ENCODE assay signal across 10 cellular contexts in genomic region chr15:51341366-51342248, GRCh38. TPM values are rescaled to one million over a fixed set of nuclear protein-coding genes. Genes with fewer than 3 reads are reported as not detected.
A peak's percentile ranks its signal among the peaks of the same experiment; 100 is the strongest.
DNase-seq lines count a peak whose midpoint lies in the region; ATAC-seq, FAIRE-seq and TF ChIP-seq lines count a peak whose summit lies in the region.
"Had no signal": no experiment of that assay in that cellular context is flagged by ENCODE, and none has a peak within 500 bp of the region (broad histone marks: within the 10 kb centered on the region; RNA-seq: fewer than 3 reads in every experiment).

TSS of gene GLDN (plus strand) at chr15:51341655. CDS start at chr15:51341685, 30 bp downstream.

- no peak for TF ChIP-seq EP300 in HepG2 (IDR thresholded peaks at IDR 0.05; ENCODE audit: low read depth in 2 of 2, low read length in 2 of 2)
- no peak for TF ChIP-seq EP300 in HepG2 (CRISPR knock-in tag; IDR thresholded peaks at IDR 0.05; ENCODE audit: borderline replicate concordance)

- TF ChIP-seq CTCF in HepG2 (CRISPR knock-in tag; IDR thresholded peaks at IDR 0.05), result no peak

- peak within 1 kb of the TSS; percentile 54 for H3K4me2 ChIP-seq in HepG2 (ENCODE audit: low read depth, low read length)
- H3K4me2 ChIP-seq: BLaER1 treated with 17β-estradiol and CSF1 and Interleukin-3, amounts not matched to agents 10 nM and 100 nM had no signal

- 56% methylated on average over 27 of the region's 76 CpGs for WGBS in HepG2 (ENCODE audit: low lambda C conversion rate)

- FAIRE-seq in HepG2 (lab: Jason Lieb, UNC), result no peak

- H4K20me1 ChIP-seq in HepG2 (ENCODE audit: insufficient read depth, low read length), result no peaks in the 10 kb centered on the region
- H4K20me1 ChIP-seq: BLaER1 treated with 17β-estradiol and CSF1 and Interleukin-3, amounts not matched to agents 10 nM and 100 nM had no signal

- peaks cover 5 to 38% of the 10 kb centered on the region in 2 experiments; a peak in 3 of 5 replicates for H3K27me3 ChIP-seq in HepG2 (ENCODE audit: control insufficient read depth in 1 of 2, insufficient read depth in 2 of 2, low read length in 2 of 2)
- H3K27me3 ChIP-seq: BLaER1 treated with 17β-estradiol and CSF1 and Interleukin-3, amounts not matched to agents 10 nM and 100 nM had no signal

- ATAC-seq in HepG2 (peak; percentile 81), GM21367 (IDR thresholded peaks at IDR 0.05; ENCODE audit: unreplicated experiment) (no peak)

- DNase-seq in NCI-H2029 (lab: John Stamatoyannopoulos, UW) (peak; percentile 2), NCI-H2029 treated with DMSO at 0.1 percent for 48 hours (lab: John Stamatoyannopoulos, UW) (no peak), HepG2 (ENCODE audit: low spot score) (no peak), superior temporal gyrus (ENCODE audit: extremely low spot score) (peak; percentile 89), NCI-H128 (lab: John Stamatoyannopoulos, UW; ENCODE audit: unreplicated experiment) (no peak)
- no peak for DNase-seq in activated naive CD4-positive, alpha-beta T cell treated with anti-CD3 and anti-CD28 coated beads, Interleukin-2, amount 50 U/mL, for 16 hours

- peak within 1 kb of the TSS in 2 of 3 experiments; percentile 20 to 55; a peak in 2 of 6 replicates for H3K4me3 ChIP-seq in HepG2 (replicated peaks in 1 of 3; ENCODE audit: insufficient read depth in 1 of 3, low read depth in 2 of 3, low read length in 3 of 3)
- H3K4me3 ChIP-seq: BLaER1 treated with 17β-estradiol and CSF1 and Interleukin-3, amounts not matched to agents 10 nM and 100 nM had no signal

- H3K27ac ChIP-seq in cingulate gyrus (ENCODE audit: low read depth, low read length) (peak within 1 kb of the TSS; percentile 73), HepG2 (ENCODE audit: extremely low read length, insufficient read depth, low read length) (no peak within 1 kb of the TSS)
- H3K27ac ChIP-seq: BLaER1 treated with 17β-estradiol and CSF1 and Interleukin-3, amounts not matched to agents 10 nM and 100 nM had no signal

- no peak within 1 kb of the TSS for H2AFZ ChIP-seq in HepG2 (ENCODE audit: low read length)

- no peaks in the 10 kb centered on the region for H3K9me3 ChIP-seq in HepG2 (ENCODE audit: low read length)

- TF ChIP-seq RAD21 in HepG2 (CRISPR knock-in tag; IDR thresholded peaks at IDR 0.05), result no peak

- TF ChIP-seq POLR2A in HepG2 (IDR thresholded peaks at IDR 0.05; ENCODE audit: insufficient read depth in 1 of 2, low read depth in 2 of 2, low read length in 2 of 2), result no peak

- CTCF ChIA-PET in HepG2 (lab: Yijun Ruan, JAX; ENCODE audit: low intra/inter-chr PET ratio, low total read pairs), result no interaction called here

- in situ Hi-C loops in HepG2 (cut with HindIII; ENCODE audit: extremely low pct_ligation_motif_present, low pct_unique_long_range_greater_than_20kb), result no loop called here

- no peaks in the 10 kb centered on the region for H3K36me3 ChIP-seq in HepG2 (replicated peaks in 1 of 2; ENCODE audit: control insufficient read depth in 1 of 2, insufficient read depth in 2 of 2, low read length in 2 of 2)
- H3K36me3 ChIP-seq: BLaER1 treated with 17β-estradiol and CSF1 and Interleukin-3, amounts not matched to agents 10 nM and 100 nM had no signal

- POLR2A ChIA-PET in HepG2 (lab: Yijun Ruan, JAX), result no interaction called here

- no peaks in the 10 kb centered on the region for H3K79me2 ChIP-seq in HepG2 (ENCODE audit: insufficient read depth, low read length)

- intact Hi-C loops in HepG2 (cut with micrococcal nuclease; ENCODE audit: unreplicated experiment), result no loop called here

- BruUV-seq in HepG2 (replicated peaks; lab: Mats Ljungman, UMichigan), result no TSS peak

- no peak within 1 kb of the TSS for H3K9ac ChIP-seq in HepG2 (ENCODE audit: insufficient read depth, low read depth, low read length)
- H3K9ac ChIP-seq: BLaER1 treated with 17β-estradiol and CSF1 and Interleukin-3, amounts not matched to agents 10 nM and 100 nM had no signal

- peaks cover 4% of the 10 kb centered on the region; the same call in 1 of the 2 replicates for H3K4me1 ChIP-seq in HepG2 (ENCODE audit: insufficient read depth, low read length)

TF ChIP-seq in HepG2, 621 proteins besides CTCF, POLR2A, EP300 and RAD21:
- peak; percentile 18 for TF ChIP-seq HNRNPLL (IDR thresholded peaks at IDR 0.05; ENCODE audit: low read depth, low read length, poor library complexity, severe bottlenecking)
- TF ChIP-seq TEF (CRISPR knock-in tag; IDR thresholded peaks at IDR 0.05), result no peak
- no peak for TF ChIP-seq ZNF562 (CRISPR knock-in tag; IDR thresholded peaks at IDR 0.05; ENCODE audit: borderline replicate concordance)
- peak; percentile 44; the same call in 1 of the 2 replicates for TF ChIP-seq ZNF776 (CRISPR knock-in tag; IDR thresholded peaks at IDR 0.05)
- peak; percentile 53; the same call in 1 of the 2 replicates for TF ChIP-seq ZNF687 (CRISPR knock-in tag; IDR thresholded peaks at IDR 0.05)
- no peak for TF ChIP-seq PPARG (CRISPR knock-in tag; conservative IDR thresholded peaks at IDR 0.05)

RNA-seq across cellular contexts. Expression of gene GLDN, which starts in this region (rescaled TPM):
- total RNA-seq in HepG2 (2016; rRNA removed; fragmentation: Illumina TruSeq; extraction: Trizol), result 0.59 and 0.86 TPM in 2 replicates
- 0.10 TPM in 1 of 2 replicates, not detected in the other for total RNA-seq in HepG2 (2016; cell fraction: cytosol; rRNA removed; fragmentation: Illumina TruSeq; extraction: Trizol; ENCODE audit: low read depth)
- total RNA-seq in HepG2 (2016; cell fraction: insoluble cytoplasmic fraction; rRNA removed; fragmentation: Illumina TruSeq; extraction: Trizol), result 0.82 and 0.89 TPM in 2 replicates
- 0.31 and 0.37 TPM in 2 replicates for total RNA-seq in HepG2 (2016; cell fraction: membrane; rRNA removed; fragmentation: Illumina TruSeq; extraction: Trizol)
- total RNA-seq in HepG2 (2016; cell fraction: nucleus; rRNA removed; fragmentation: Illumina TruSeq; extraction: Trizol), result 1.6 and 2.0 TPM in 2 replicates
- 1.0 and 1.5 TPM in 2 replicates for polyA plus RNA-seq in HepG2 (2011; rRNA removed)
- 0.38 and 0.44 TPM in 2 replicates for polyA plus RNA-seq in HepG2 (2011; cell fraction: cytosol; rRNA removed)
- 2.3 and 2.8 TPM in 2 replicates for polyA plus RNA-seq in HepG2 (2011; cell fraction: nucleus; rRNA removed)
- polyA plus RNA-seq in HepG2 (2012), result 1.0 and 1.7 TPM in 2 replicates
- 0.06 TPM in 1 of 2 replicates, not detected in the other for polyA plus RNA-seq in HepG2 (2016; cell fraction: cytosol; fragmentation: Illumina TruSeq; extraction: Trizol; ENCODE audit: low read depth)
- polyA plus RNA-seq in HepG2 (2016; cell fraction: insoluble cytoplasmic fraction; fragmentation: Illumina TruSeq; extraction: Trizol; ENCODE audit: low read depth), result 0.37 TPM in 2 replicates
- 0.20 and 0.24 TPM in 2 replicates for polyA plus RNA-seq in HepG2 (2016; cell fraction: membrane; fragmentation: Illumina TruSeq; extraction: Trizol; ENCODE audit: low read depth)
- 2.0 and 2.3 TPM in 2 replicates for polyA plus RNA-seq in HepG2 (2016; cell fraction: nucleus; fragmentation: Illumina TruSeq; extraction: Trizol; ENCODE audit: insufficient read depth, low read depth)
- polyA minus RNA-seq in HepG2 (2011; rRNA and poly(A)+ RNA removed; ENCODE audit: low replicate concordance), result 1.5 TPM in 1 of 2 replicates, not detected in the other
- 0.26 and 0.49 TPM in 2 replicates for polyA minus RNA-seq in HepG2 (2011; cell fraction: cytosol; rRNA and poly(A)+ RNA removed)
- polyA minus RNA-seq in HepG2 (2011; cell fraction: nucleus; rRNA and poly(A)+ RNA removed), result 4.9 and 5.5 TPM in 2 replicates
- total RNA-seq: SK-MEL-5 had no signal

Comparison
In these comparisons a context has a peak if more than half of its experiments do, and no peak if none do; other contexts are left out.
1. DNase-seq: peak in NCI-H2029 (single experiment) and superior temporal gyrus (single experiment); none in NCI-H2029 treated with DMSO at 0.1 percent for 48 hours (single experiment), HepG2 (single experiment), activated naive CD4-positive, alpha-beta T cell treated with anti-CD3 and anti-CD28 coated beads, Interleukin-2, amount 50 U/mL, for 16 hours (single experiment) and NCI-H128 (single experiment).